In genomic region chr1:25774921-25775774, GRCh38 we compare ENCODE assay signal across 8 cellular contexts. TPM values are rescaled to one million over a fixed set of nuclear protein-coding genes. Genes with fewer than 3 reads are reported as not detected.
DNase-seq lines count a peak whose midpoint lies in the region; ATAC-seq and TF ChIP-seq lines count a peak whose summit lies in the region.

No MANE protein-coding gene starts in this region.

- H3K4me1 Mint-ChIP-seq in Caco-2 (ENCODE audit: low read depth, unreplicated experiment): peaks cover 46% of the 10 kb centered on the region
- H3K4me1 Mint-ChIP-seq in naive thymus-derived CD4-positive, alpha-beta T cell: peaks cover 52 to 96% (median 86%) of the 10 kb centered on the region in 7 donors

- H3K4me3 Mint-ChIP-seq in Caco-2 (ENCODE audit: unreplicated experiment): no peak overlapping the region
- H3K4me3 Mint-ChIP-seq in naive thymus-derived CD4-positive, alpha-beta T cell: peak overlapping the region; percentile 71 to 91 (median 84)

- ATAC-seq in naive thymus-derived CD4-positive, alpha-beta T cell: peak; percentile 92
- peak; percentile 7 for ATAC-seq in upper lobe of right lung
- no peak for ATAC-seq in GM18870 (IDR thresholded peaks at IDR 0.05; ENCODE audit: unreplicated experiment)
- no peak for ATAC-seq in HG03097 (IDR thresholded peaks at IDR 0.05; ENCODE audit: low FRiP score, unreplicated experiment)

- BruUV-seq in Caco-2 (replicated peaks; lab: Mats Ljungman, UMichigan): no TSS peak

- H3K27me3 ChIP-seq in Caco-2 (replicated peaks; ENCODE audit: control insufficient read depth, insufficient read depth, low read length) (no peaks in the 10 kb centered on the region), upper lobe of right lung (no peaks in the 10 kb centered on the region)
- no peaks in the 10 kb centered on the region for H3K27me3 ChIP-seq in naive thymus-derived CD4-positive, alpha-beta T cell (ENCODE audit: control insufficient read depth in 2 of 2, insufficient read depth in 2 of 2, low read length in 2 of 2)

- peaks cover 62% of the 10 kb centered on the region for H3K4me1 ChIP-seq in Caco-2
- peaks cover 35 to 78% of the 10 kb centered on the region in 2 donors for H3K4me1 ChIP-seq in naive thymus-derived CD4-positive, alpha-beta T cell (ENCODE audit: control insufficient read depth in 2 of 2, insufficient read depth in 2 of 2, low read length in 2 of 2)
- H3K4me1 ChIP-seq in upper lobe of right lung: peaks cover 21% of the 10 kb centered on the region

- H3K36me3 ChIP-seq in Caco-2 (ENCODE audit: control insufficient read depth, insufficient read depth, low read length): no peaks in the 10 kb centered on the region
- H3K36me3 ChIP-seq in naive thymus-derived CD4-positive, alpha-beta T cell (ENCODE audit: control insufficient read depth in 2 of 3, insufficient read depth in 3 of 3, low read length in 3 of 3): peaks cover 0 to 45% (median 0%) of the 10 kb centered on the region in 3 experiments
- peaks cover 11% of the 10 kb centered on the region for H3K36me3 ChIP-seq in upper lobe of right lung

- H3K4me3 ChIP-seq in Caco-2 (ENCODE audit: low read depth, low read length): no peak overlapping the region
- H3K4me3 ChIP-seq in naive thymus-derived CD4-positive, alpha-beta T cell (ENCODE audit: low read length): peak overlapping the region; percentile 49
- no peak overlapping the region for H3K4me3 ChIP-seq in upper lobe of right lung

- no peaks in the 10 kb centered on the region for H3K9me3 Mint-ChIP-seq in Caco-2 (ENCODE audit: unreplicated experiment)
- H3K9me3 Mint-ChIP-seq in naive thymus-derived CD4-positive, alpha-beta T cell: peaks cover 0 to 7% (median 0%) of the 10 kb centered on the region in 11 donors

- peaks cover 8% of the 10 kb centered on the region for H3K36me3 Mint-ChIP-seq in Caco-2 (ENCODE audit: insufficient read depth, unreplicated experiment)
- H3K36me3 Mint-ChIP-seq in naive thymus-derived CD4-positive, alpha-beta T cell: peaks cover 4 to 29% (median 29%) of the 10 kb centered on the region in 5 donors

- TF ChIP-seq CTCF in Caco-2 (IDR thresholded peaks at IDR 0.05; ENCODE audit: insufficient read depth in 1 of 2, low read depth in 1 of 2, low read length in 1 of 2, severe bottlenecking in 1 of 2, unreplicated experiment in 1 of 2) (no peak), upper lobe of right lung (IDR thresholded peaks at IDR 0.05) (no peak)

- CTCF ChIA-PET in Caco-2 (lab: Charles Lee): no interaction called here
- CTCF ChIA-PET in naive thymus-derived CD4-positive, alpha-beta T cell (lab: Charles Lee): interaction anchor here (0.6 to 2.7 kb wide), 16 partner anchors 12 to 419 kb away, joined by 3 to 15 read pairs (median 4); no protein-coding TSS in a partner anchor

- H3K27ac ChIP-seq in naive thymus-derived CD4-positive, alpha-beta T cell (ENCODE audit: low read depth, low read length): peak overlapping the region; percentile 77
- H3K27ac ChIP-seq in upper lobe of right lung: no peak overlapping the region

- POLR2A ChIA-PET in Caco-2 (lab: Charles Lee): no interaction called here
- POLR2A ChIA-PET in naive thymus-derived CD4-positive, alpha-beta T cell (lab: Charles Lee): interaction anchor here (0.7 to 4.1 kb wide), 33 partner anchors 9 to 543 kb away, joined by 3 to 45 read pairs (median 8); partner anchors contain the start of genes LDLRAP1, MAN1C1, MTFR1L and SELENON

- no peak for DNase-seq in Caco-2
- peak; percentile 81 for DNase-seq in NCI-H2171 (lab: John Stamatoyannopoulos, UW)
- peak; percentile 82 for DNase-seq in activated CD8-positive, alpha-beta memory T cell treated with anti-CD3 and anti-CD28 coated beads, Interleukin-2, amount 50 U/mL, for 48 hours
- DNase-seq in naive thymus-derived CD4-positive, alpha-beta T cell: peak; percentile 53 to 97 (median 95)
- DNase-seq in upper lobe of right lung: no peak
- no peak for DNase-seq in NCI-H187 (lab: John Stamatoyannopoulos, UW)

- H3K27ac Mint-ChIP-seq in Caco-2 (ENCODE audit: unreplicated experiment): peak overlapping the region; percentile 73
- peak overlapping the region; percentile 79 to 99 (median 97) for H3K27ac Mint-ChIP-seq in naive thymus-derived CD4-positive, alpha-beta T cell

- intact Hi-C loops in Caco-2 (cut with micrococcal nuclease; ENCODE audit: unreplicated experiment): no loop called here
- intact Hi-C loops in naive thymus-derived CD4-positive, alpha-beta T cell (cut with micrococcal nuclease): loop anchor here (1.0 to 2.0 kb wide), 12 partner anchors 9 to 167 kb away; no protein-coding TSS in a partner anchor
- intact Hi-C loops in upper lobe of right lung (cut with DNase I): no loop called here

- no peaks in the 10 kb centered on the region for H3K9me3 ChIP-seq in Caco-2
- H3K9me3 ChIP-seq in naive thymus-derived CD4-positive, alpha-beta T cell (ENCODE audit: control insufficient read depth in 2 of 3, low read length in 3 of 3): no peaks in the 10 kb centered on the region
- H3K9me3 ChIP-seq in upper lobe of right lung: no peaks in the 10 kb centered on the region

- H3K27me3 Mint-ChIP-seq in Caco-2 (ENCODE audit: insufficient read depth, unreplicated experiment): no peaks in the 10 kb centered on the region
- peaks cover 0 to 45% (median 0%) of the 10 kb centered on the region in 5 donors for H3K27me3 Mint-ChIP-seq in naive thymus-derived CD4-positive, alpha-beta T cell

RNA-seq across cellular contexts. Expression of gene SELENON, which starts 24.8 kb away (rescaled TPM):
- total RNA-seq in Caco-2 (2022): 58.3 and 60.6 TPM in 2 replicates
- total RNA-seq in naive thymus-derived CD4-positive, alpha-beta T cell: 10 to 100 TPM; 11.9 to 27.7 (median 25.8) TPM
- 1 to 10 TPM; 2.6 to 5.6 TPM for polyA plus RNA-seq in naive thymus-derived CD4-positive, alpha-beta T cell
- total RNA-seq in upper lobe of right lung: 95.9 TPM

RNA-seq across cellular contexts. Expression of gene MTFR1L, which starts 44.6 kb away (rescaled TPM):
- 23.5 and 26.2 TPM in 2 replicates for total RNA-seq in Caco-2 (2022)
- 10 to 100 TPM; 39.6 to 60.2 (median 42.3) TPM for total RNA-seq in naive thymus-derived CD4-positive, alpha-beta T cell
- polyA plus RNA-seq in naive thymus-derived CD4-positive, alpha-beta T cell: 10 to 100 TPM; 42.4 to 51.2 TPM
- total RNA-seq in upper lobe of right lung: 46.0 TPM

Comparison
In these comparisons a context has a peak if more than half of its experiments do, and no peak if none do; other contexts are left out.
1. DNase-seq: peak in NCI-H2171 (single experiment), activated CD8-positive, alpha-beta memory T cell treated with anti-CD3 and anti-CD28 coated beads, Interleukin-2, amount 50 U/mL, for 48 hours (single experiment) and naive thymus-derived CD4-positive, alpha-beta T cell (9 of 9); none in Caco-2 (0 of 2), upper lobe of right lung (single experiment) and NCI-H187 (0 of 2).
2. ATAC-seq: peak in naive thymus-derived CD4-positive, alpha-beta T cell (single experiment) and upper lobe of right lung (single experiment); none in GM18870 (single experiment) and HG03097 (single experiment).
3. intact Hi-C loops: an anchor here in naive thymus-derived CD4-positive, alpha-beta T cell (1.0 to 2.0 kb wide); none called in Caco-2 and upper lobe of right lung.